In the genomic region with DNA sequence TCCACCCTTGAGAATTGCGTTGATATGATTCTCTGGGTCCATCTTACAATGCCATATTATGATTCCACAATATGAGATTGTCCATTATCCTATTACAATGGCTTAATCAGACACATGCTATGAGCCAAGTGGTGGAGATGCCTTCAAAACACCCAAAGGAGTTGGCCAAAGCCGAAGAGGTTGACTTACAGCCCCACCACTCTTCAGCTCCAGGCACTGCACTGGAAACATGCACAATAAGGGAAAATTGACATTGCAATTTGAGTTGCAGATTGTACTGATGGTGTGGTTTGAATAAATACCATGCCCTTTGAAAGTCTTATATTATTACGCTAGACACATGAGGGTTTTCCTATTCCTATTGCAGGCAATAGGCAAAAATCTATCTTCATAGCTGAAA, we compare ENCODE assay signal across 20 cellular contexts.
A peak's percentile ranks its signal among the peaks of the same experiment; 100 is the strongest.
DNase-seq lines count a peak whose midpoint lies in the region; ATAC-seq and TF ChIP-seq lines count a peak whose summit lies in the region.
"Had no signal": no experiment of that assay in that cellular context is flagged by ENCODE, and none has a peak within 500 bp of the region (broad histone marks: within the 10 kb centered on the region; RNA-seq: fewer than 3 reads in every experiment).

No MANE protein-coding gene starts in this region.

- no TSS peak for BruUV-seq in mammary epithelial cell (replicated peaks; lab: Mats Ljungman, UMichigan)

- peaks cover 2% of the 10 kb centered on the region for H3K36me3 Mint-ChIP-seq in activated naive CD8-positive, alpha-beta T cell
- peaks cover 2% of the 10 kb centered on the region for H3K36me3 Mint-ChIP-seq in activated naive CD8-positive, alpha-beta T cell treated with anti-CD3 and anti-CD28 coated beads for 36 hours
- no peaks in the 10 kb centered on the region for H3K36me3 Mint-ChIP-seq in activated T-helper 17 cell treated with anti-CD3 and anti-CD28 coated beads, Interleukin-2, amount 50 U/mL, for 72 hours (ENCODE audit: low read depth)
- no peaks in the 10 kb centered on the region for H3K36me3 Mint-ChIP-seq in osteocyte (ENCODE audit: unreplicated experiment)
- H3K36me3 Mint-ChIP-seq: CD8-positive, alpha-beta T cell had no signal

- no peak for TF ChIP-seq POLR2A in lower leg skin (IDR thresholded peaks at IDR 0.05)

- peak; percentile 25; the same call in 1 of the 2 replicates for TF ChIP-seq RAD21 in Ishikawa (IDR thresholded peaks at IDR 0.05; ENCODE audit: low read depth)

- H3K4me2 ChIP-seq in mammary epithelial cell (ENCODE audit: insufficient read depth, low read depth, low read length): no peak overlapping the region

- H3K79me2 ChIP-seq in mammary epithelial cell (ENCODE audit: insufficient read depth, low read length): no peaks in the 10 kb centered on the region

- H3K27me3 ChIP-seq in mammary epithelial cell (ENCODE audit: insufficient read depth, low read length): no peaks in the 10 kb centered on the region
- H3K27me3 ChIP-seq: esophagus muscularis mucosa, tibial nerve had no signal

- H3K27ac ChIP-seq in mammary epithelial cell (ENCODE audit: insufficient read depth, low read depth, low read length): no peak overlapping the region
- H3K27ac ChIP-seq: esophagus muscularis mucosa, tibial nerve had no signal

- H3K4me1 Mint-ChIP-seq in activated naive CD8-positive, alpha-beta T cell (ENCODE audit: low read depth): peaks cover 40% of the 10 kb centered on the region
- H3K4me1 Mint-ChIP-seq in activated naive CD8-positive, alpha-beta T cell treated with anti-CD3 and anti-CD28 coated beads for 36 hours: peaks cover 24% of the 10 kb centered on the region
- peaks cover 41% of the 10 kb centered on the region for H3K4me1 Mint-ChIP-seq in activated T-helper 17 cell treated with anti-CD3 and anti-CD28 coated beads, Interleukin-2, amount 50 U/mL, for 72 hours
- peaks cover 14% of the 10 kb centered on the region for H3K4me1 Mint-ChIP-seq in osteocyte (ENCODE audit: unreplicated experiment)
- H3K4me1 Mint-ChIP-seq: nephron had no signal

- in situ Hi-C loops in mammary epithelial cell (cut with MboI; ENCODE audit: low sequenced_read_pairs in 2 of 2): no loop called here

- intact Hi-C loops in lower leg skin (cut with DNase I; ENCODE audit: low total_unique reads) (no loop called here), mammary epithelial cell (cut with micrococcal nuclease) (no loop called here)

- no peak overlapping the region for H3K4me3 Mint-ChIP-seq in activated naive CD8-positive, alpha-beta T cell
- H3K4me3 Mint-ChIP-seq in activated naive CD8-positive, alpha-beta T cell treated with anti-CD3 and anti-CD28 coated beads for 36 hours: no peak overlapping the region
- peak overlapping the region; percentile 40 for H3K4me3 Mint-ChIP-seq in activated T-helper 17 cell treated with anti-CD3 and anti-CD28 coated beads, Interleukin-2, amount 50 U/mL, for 72 hours
- H3K4me3 Mint-ChIP-seq in osteocyte (ENCODE audit: unreplicated experiment): no peak overlapping the region
- H3K4me3 Mint-ChIP-seq: CD8-positive, alpha-beta T cell; nephron had no signal

- TF ChIP-seq CTCF in osteocyte (IDR thresholded peaks at IDR 0.05): peak; percentile 25
- no peak for TF ChIP-seq CTCF in lower leg skin (IDR thresholded peaks at IDR 0.05)
- peak in 1 of 2 donors; percentile 13 for TF ChIP-seq CTCF in mammary epithelial cell (conservative IDR thresholded peaks at IDR 0.05 in 1 of 2, IDR thresholded peaks at IDR 0.05 in 1 of 2; ENCODE audit: extremely low read depth in 1 of 2, insufficient read depth in 1 of 2, low read depth in 1 of 2, low read length in 2 of 2)

- peak overlapping the region; percentile 56 for H3K27ac Mint-ChIP-seq in activated naive CD8-positive, alpha-beta T cell
- no peak overlapping the region for H3K27ac Mint-ChIP-seq in activated naive CD8-positive, alpha-beta T cell treated with anti-CD3 and anti-CD28 coated beads for 36 hours
- no peak overlapping the region for H3K27ac Mint-ChIP-seq in activated T-helper 17 cell treated with anti-CD3 and anti-CD28 coated beads, Interleukin-2, amount 50 U/mL, for 72 hours
- H3K27ac Mint-ChIP-seq in osteocyte (ENCODE audit: unreplicated experiment): no peak overlapping the region
- H3K27ac Mint-ChIP-seq: CD8-positive, alpha-beta T cell; nephron had no signal

- H3K9me3 ChIP-seq in mammary epithelial cell (replicated peaks; ENCODE audit: insufficient read depth, low read length): no peaks in the 10 kb centered on the region
- H3K9me3 ChIP-seq: esophagus muscularis mucosa, tibial nerve had no signal

- DNase-seq in activated naive CD8-positive, alpha-beta T cell treated with anti-CD3 and anti-CD28 coated beads for 36 hours: no peak
- no peak for DNase-seq in osteocyte (ENCODE audit: extremely low spot score, unreplicated experiment)
- no peak for DNase-seq in lower leg skin (ENCODE audit: low spot score in 2 of 2)
- DNase-seq in mammary epithelial cell: no peak
- DNase-seq in DMS79 treated with DMSO at 0.1 percent for 48 hours (lab: John Stamatoyannopoulos, UW): no peak
- DNase-seq: activated CD8-positive, alpha-beta memory T cell treated with anti-CD3 and anti-CD28 coated beads for 24 hours; CD8-positive, alpha-beta T cell; central memory CD4-positive, alpha-beta T cell; left colon; midbrain; NCI-H2029; NCI-H446; SHP77; stimulated activated naive CD4-positive, alpha-beta T cell had no signal

- WGBS in lower leg skin, 2 donors: 79 to 92% methylated on average over 3 of the region's 3 CpGs
- 60% methylated on average over 2 of the region's 3 CpGs for WGBS in mammary epithelial cell (ENCODE audit: low coverage, missing lambda C conversion rate)

- dilution Hi-C loops in mammary epithelial cell (cut with HindIII; ENCODE audit: low sequenced_read_pairs): no loop called here

- no peaks in the 10 kb centered on the region for H3K9me3 Mint-ChIP-seq in activated naive CD8-positive, alpha-beta T cell (ENCODE audit: low read depth)
- H3K9me3 Mint-ChIP-seq in activated naive CD8-positive, alpha-beta T cell treated with anti-CD3 and anti-CD28 coated beads for 36 hours: peaks cover 3% of the 10 kb centered on the region
- H3K9me3 Mint-ChIP-seq in activated T-helper 17 cell treated with anti-CD3 and anti-CD28 coated beads, Interleukin-2, amount 50 U/mL, for 72 hours: peaks cover 3% of the 10 kb centered on the region
- H3K9me3 Mint-ChIP-seq in osteocyte (ENCODE audit: unreplicated experiment): no peaks in the 10 kb centered on the region
- H3K9me3 Mint-ChIP-seq: CD8-positive, alpha-beta T cell had no signal

- H4K20me1 ChIP-seq in mammary epithelial cell (ENCODE audit: insufficient read depth, low read length): no peaks in the 10 kb centered on the region

- no peaks in the 10 kb centered on the region for H3K36me3 ChIP-seq in mammary epithelial cell (ENCODE audit: insufficient read depth, low read length)
- H3K36me3 ChIP-seq: esophagus muscularis mucosa, tibial nerve had no signal

- CTCF ChIA-PET in mammary epithelial cell (lab: Charles Lee; ENCODE audit: low non-redundant PET): no interaction called here

- ATAC-seq in activated T-helper 17 cell treated with anti-CD3 and anti-CD28 coated beads, Interleukin-2, amount 50 U/mL, for 72 hours (replicated peaks): no peak
- ATAC-seq: CD8-positive, alpha-beta T cell; left colon had no signal

- no peak overlapping the region for H3K4me3 ChIP-seq in lower leg skin (ENCODE audit: low read depth, poor library complexity, severe bottlenecking)
- no peak overlapping the region for H3K4me3 ChIP-seq in mammary epithelial cell (replicated peaks in 1 of 3; ENCODE audit: insufficient read depth in 1 of 3, low read depth in 2 of 3, low read length in 3 of 3)
- H3K4me3 ChIP-seq: esophagus muscularis mucosa, tibial nerve had no signal

- no peak for TF ChIP-seq EP300 in Ishikawa (IDR thresholded peaks at IDR 0.05; ENCODE audit: borderline replicate concordance)

- H3K4me1 ChIP-seq in mammary epithelial cell (ENCODE audit: insufficient read depth, low read length): peaks cover 10% of the 10 kb centered on the region
- H3K4me1 ChIP-seq: esophagus muscularis mucosa, tibial nerve had no signal

- H2AFZ ChIP-seq in mammary epithelial cell (ENCODE audit: low read depth, low read length): no peak overlapping the region

- no peaks in the 10 kb centered on the region for H3K27me3 Mint-ChIP-seq in activated naive CD8-positive, alpha-beta T cell
- H3K27me3 Mint-ChIP-seq in activated naive CD8-positive, alpha-beta T cell treated with anti-CD3 and anti-CD28 coated beads for 36 hours: peaks cover 3% of the 10 kb centered on the region
- H3K27me3 Mint-ChIP-seq in activated T-helper 17 cell treated with anti-CD3 and anti-CD28 coated beads, Interleukin-2, amount 50 U/mL, for 72 hours: peaks cover 3% of the 10 kb centered on the region
- peaks cover 6% of the 10 kb centered on the region for H3K27me3 Mint-ChIP-seq in osteocyte (ENCODE audit: unreplicated experiment)

- H3K9ac ChIP-seq in mammary epithelial cell (ENCODE audit: insufficient read depth, low read length): no peak overlapping the region

TF ChIP-seq in Ishikawa, 13 proteins besides CTCF, POLR2A, EP300 and RAD21:
- TF ChIP-seq YY1 (IDR thresholded peaks at IDR 0.05; ENCODE audit: low read depth) (no peak), TCF12 (IDR thresholded peaks at IDR 0.05; ENCODE audit: low read depth) (no peak)
- TF ChIP-seq, protein P1, sequence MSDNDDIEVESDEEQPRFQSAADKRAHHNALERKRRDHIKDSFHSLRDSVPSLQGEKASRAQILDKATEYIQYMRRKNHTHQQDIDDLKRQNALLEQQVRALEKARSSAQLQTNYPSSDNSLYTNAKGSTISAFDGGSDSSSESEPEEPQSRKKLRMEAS (IDR thresholded peaks at IDR 0.05): no peak
